ENCODE assay signal across 33 cellular contexts in the genomic region with DNA sequence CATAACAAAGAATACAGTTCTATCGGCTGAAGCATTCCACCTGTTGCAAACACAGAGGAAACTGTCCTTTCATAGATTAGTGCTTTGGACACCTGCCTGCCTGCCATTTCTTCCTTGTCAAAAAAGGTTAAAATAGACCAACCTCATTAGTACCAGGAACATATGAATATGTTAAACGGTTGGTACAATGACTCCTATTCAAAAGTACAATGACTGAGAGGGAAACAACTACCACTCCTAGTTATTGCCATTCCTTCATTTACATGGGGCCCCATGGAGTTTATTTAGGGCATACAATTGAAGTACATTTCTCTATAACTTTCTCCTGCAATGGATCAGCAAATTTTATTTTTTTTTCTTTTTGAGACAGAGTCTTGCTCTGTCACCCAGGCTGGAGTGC.
"Had no signal": no experiment of that assay in that cellular context is flagged by ENCODE, and none has a peak within 500 bp of the region (broad histone marks: within the 10 kb centered on the region; RNA-seq: fewer than 3 reads in every experiment).

No MANE protein-coding gene starts in this region.

- DNase-seq: activated B cell treated with CpG ODN at 0.5 μM for 24 hours; activated CD4-positive, alpha-beta T cell treated with anti-CD3 and anti-CD28 coated beads for 48 hours; activated CD4-positive, alpha-beta T cell treated with anti-CD3 and anti-CD28 coated beads, Interleukin-2, amount 50 U/mL, for 1 hour; activated CD4-positive, alpha-beta T cell treated with anti-CD3 and anti-CD28 coated beads, Interleukin-2, amount 50 U/mL, for 48 hours; activated CD8-positive, alpha-beta memory T cell treated with anti-CD3 and anti-CD28 coated beads for 24 hours; activated CD8-positive, alpha-beta T cell treated with anti-CD3 and anti-CD28 coated beads for 36 hours; activated effector memory CD4-positive, alpha-beta T cell treated with anti-CD3 and anti-CD28 coated beads, Interleukin-2, amount 50 U/mL, for 16 hours; activated naive CD4-positive, alpha-beta T cell treated with anti-CD3 and anti-CD28 coated beads for 36 hours; activated naive CD8-positive, alpha-beta T cell treated with anti-CD3 and anti-CD28 coated beads for 36 hours; activated naive CD8-positive, alpha-beta T cell treated with anti-CD3 and anti-CD28 coated beads, Interleukin-2, amount 50 U/mL, for 24 hours; activated T-cell treated with anti-CD3 and anti-CD28 coated beads, Interleukin-2, amount 50 U/mL, for 1 hour; activated T-cell treated with anti-CD3 and anti-CD28 coated beads, Interleukin-2, amount 50 U/mL, for 48 hours; adrenal gland; amygdala; aorta; body of pancreas; caudate nucleus; cortex of kidney; dermis blood vessel endothelial cell; effector CD4-positive, alpha-beta T cell; effector memory CD8-positive, alpha-beta T cell; erythroblast; foreskin keratinocyte; gastrocnemius medialis; glutamatergic neuron; heart left ventricle; T1000; WERI-Rb-1 had no signal

- H3K9me3 Mint-ChIP-seq: activated B cell treated with CpG ODN at 0.5 μM for 24 hours; activated CD8-positive, alpha-beta T cell treated with anti-CD3 and anti-CD28 coated beads for 36 hours; activated naive CD4-positive, alpha-beta T cell treated with anti-CD3 and anti-CD28 coated beads for 36 hours; activated naive CD4-positive, alpha-beta T cell treated with anti-CD3 and anti-CD28 coated beads, Interleukin-2, amount 50 U/mL, for 24 hours; activated naive CD8-positive, alpha-beta T cell treated with anti-CD3 and anti-CD28 coated beads for 36 hours; activated naive CD8-positive, alpha-beta T cell treated with anti-CD3 and anti-CD28 coated beads, Interleukin-2, amount 50 U/mL, for 24 hours; activated T-helper 1 cell treated with anti-CD3 and anti-CD28 coated beads, Interleukin-12 subunit alpha, Interleukin-12 subunit beta, Interleukin-2, Interleukin-4 antibody, amounts not matched to agents 30 ng/mL and 10 ng/mL and 1 ng/mL, durations not matched to agents 14 hours and 24 hours and 36 hours; activated T-helper 2 cell treated with anti-CD3 and anti-CD28 coated beads, Interferon-gamma antibody, Interleukin-2, Interleukin-4, amounts not matched to agents 10 μg/mL and 5 μg/mL and 100 μg/mL, durations not matched to agents 14 hours and 24 hours and 36 hours; effector memory CD8-positive, alpha-beta T cell; T-helper 2 cell treated with Interferon-gamma antibody and Interleukin-4, amounts not matched to agents 5 μg/mL and 100 μg/mL, for 36 hours had no signal

- ATAC-seq: activated CD4-positive, CD25-positive, alpha-beta regulatory T cell treated with anti-CD3 and anti-CD28 coated beads, Interleukin-2, amount 50 U/mL, for 24 hours; activated CD8-positive, alpha-beta T cell treated with anti-CD3 and anti-CD28 coated beads for 36 hours; activated naive CD8-positive, alpha-beta T cell treated with anti-CD3 and anti-CD28 coated beads, Interleukin-2, amount 50 U/mL, for 24 hours; body of pancreas; effector memory CD8-positive, alpha-beta T cell; foreskin keratinocyte; gastrocnemius medialis; heart left ventricle had no signal

- H3K4me1 Mint-ChIP-seq: activated naive CD4-positive, alpha-beta T cell treated with anti-CD3 and anti-CD28 coated beads, Interleukin-2, amount 50 U/mL, for 24 hours; activated naive CD8-positive, alpha-beta T cell treated with anti-CD3 and anti-CD28 coated beads for 36 hours; activated naive CD8-positive, alpha-beta T cell treated with anti-CD3 and anti-CD28 coated beads, Interleukin-2, amount 50 U/mL, for 24 hours had no signal

- H3K4me3 Mint-ChIP-seq: activated B cell treated with CpG ODN at 0.5 μM for 24 hours; activated CD8-positive, alpha-beta T cell treated with anti-CD3 and anti-CD28 coated beads for 36 hours; activated naive CD4-positive, alpha-beta T cell treated with anti-CD3 and anti-CD28 coated beads for 36 hours; activated naive CD4-positive, alpha-beta T cell treated with anti-CD3 and anti-CD28 coated beads, Interleukin-2, amount 50 U/mL, for 24 hours; activated naive CD8-positive, alpha-beta T cell treated with anti-CD3 and anti-CD28 coated beads for 36 hours; activated naive CD8-positive, alpha-beta T cell treated with anti-CD3 and anti-CD28 coated beads, Interleukin-2, amount 50 U/mL, for 24 hours; activated T-helper 1 cell treated with anti-CD3 and anti-CD28 coated beads, Interleukin-12 subunit alpha, Interleukin-12 subunit beta, Interleukin-2, Interleukin-4 antibody, amounts not matched to agents 30 ng/mL and 10 ng/mL and 1 ng/mL, durations not matched to agents 14 hours and 24 hours and 36 hours; effector memory CD8-positive, alpha-beta T cell; T-helper 2 cell treated with Interferon-gamma antibody and Interleukin-4, amounts not matched to agents 5 μg/mL and 100 μg/mL, for 36 hours had no signal

- H3K27ac Mint-ChIP-seq: activated B cell treated with CpG ODN at 0.5 μM for 24 hours; activated CD8-positive, alpha-beta T cell treated with anti-CD3 and anti-CD28 coated beads for 36 hours; activated naive CD4-positive, alpha-beta T cell treated with anti-CD3 and anti-CD28 coated beads for 36 hours; activated naive CD4-positive, alpha-beta T cell treated with anti-CD3 and anti-CD28 coated beads, Interleukin-2, amount 50 U/mL, for 24 hours; activated naive CD8-positive, alpha-beta T cell treated with anti-CD3 and anti-CD28 coated beads for 36 hours; activated naive CD8-positive, alpha-beta T cell treated with anti-CD3 and anti-CD28 coated beads, Interleukin-2, amount 50 U/mL, for 24 hours; activated T-helper 1 cell treated with anti-CD3 and anti-CD28 coated beads, Interleukin-12 subunit alpha, Interleukin-12 subunit beta, Interleukin-2, Interleukin-4 antibody, amounts not matched to agents 30 ng/mL and 10 ng/mL and 1 ng/mL, durations not matched to agents 14 hours and 24 hours and 36 hours; activated T-helper 2 cell treated with anti-CD3 and anti-CD28 coated beads, Interferon-gamma antibody, Interleukin-2, Interleukin-4, amounts not matched to agents 10 μg/mL and 5 μg/mL and 100 μg/mL, durations not matched to agents 14 hours and 24 hours and 36 hours; effector memory CD8-positive, alpha-beta T cell; T-helper 2 cell treated with Interferon-gamma antibody and Interleukin-4, amounts not matched to agents 5 μg/mL and 100 μg/mL, for 36 hours had no signal

- H3K36me3 Mint-ChIP-seq: activated naive CD4-positive, alpha-beta T cell treated with anti-CD3 and anti-CD28 coated beads, Interleukin-2, amount 50 U/mL, for 24 hours; activated naive CD8-positive, alpha-beta T cell treated with anti-CD3 and anti-CD28 coated beads for 36 hours had no signal
